In genomic region chr1:172532700-172533510, GRCh38 we compare ENCODE assay signal across 8 cellular contexts. TPM values are rescaled to one million over a fixed set of nuclear protein-coding genes. Genes with fewer than 3 reads are reported as not detected.
A peak's percentile ranks its signal among the peaks of the same experiment; 100 is the strongest.
DNase-seq lines count a peak whose midpoint lies in the region; ATAC-seq and TF ChIP-seq lines count a peak whose summit lies in the region.

A gene with protein sequence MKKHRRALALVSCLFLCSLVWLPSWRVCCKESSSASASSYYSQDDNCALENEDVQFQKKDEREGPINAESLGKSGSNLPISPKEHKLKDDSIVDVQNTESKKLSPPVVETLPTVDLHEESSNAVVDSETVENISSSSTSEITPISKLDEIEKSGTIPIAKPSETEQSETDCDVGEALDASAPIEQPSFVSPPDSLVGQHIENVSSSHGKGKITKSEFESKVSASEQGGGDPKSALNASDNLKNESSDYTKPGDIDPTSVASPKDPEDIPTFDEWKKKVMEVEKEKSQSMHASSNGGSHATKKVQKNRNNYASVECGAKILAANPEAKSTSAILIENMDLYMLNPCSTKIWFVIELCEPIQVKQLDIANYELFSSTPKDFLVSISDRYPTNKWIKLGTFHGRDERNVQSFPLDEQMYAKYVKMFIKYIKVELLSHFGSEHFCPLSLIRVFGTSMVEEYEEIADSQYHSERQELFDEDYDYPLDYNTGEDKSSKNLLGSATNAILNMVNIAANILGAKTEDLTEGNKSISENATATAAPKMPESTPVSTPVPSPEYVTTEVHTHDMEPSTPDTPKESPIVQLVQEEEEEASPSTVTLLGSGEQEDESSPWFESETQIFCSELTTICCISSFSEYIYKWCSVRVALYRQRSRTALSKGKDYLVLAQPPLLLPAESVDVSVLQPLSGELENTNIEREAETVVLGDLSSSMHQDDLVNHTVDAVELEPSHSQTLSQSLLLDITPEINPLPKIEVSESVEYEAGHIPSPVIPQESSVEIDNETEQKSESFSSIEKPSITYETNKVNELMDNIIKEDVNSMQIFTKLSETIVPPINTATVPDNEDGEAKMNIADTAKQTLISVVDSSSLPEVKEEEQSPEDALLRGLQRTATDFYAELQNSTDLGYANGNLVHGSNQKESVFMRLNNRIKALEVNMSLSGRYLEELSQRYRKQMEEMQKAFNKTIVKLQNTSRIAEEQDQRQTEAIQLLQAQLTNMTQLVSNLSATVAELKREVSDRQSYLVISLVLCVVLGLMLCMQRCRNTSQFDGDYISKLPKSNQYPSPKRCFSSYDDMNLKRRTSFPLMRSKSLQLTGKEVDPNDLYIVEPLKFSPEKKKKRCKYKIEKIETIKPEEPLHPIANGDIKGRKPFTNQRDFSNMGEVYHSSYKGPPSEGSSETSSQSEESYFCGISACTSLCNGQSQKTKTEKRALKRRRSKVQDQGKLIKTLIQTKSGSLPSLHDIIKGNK (N-terminal part only) (plus strand): TSS chr1:172533150. CDS start chr1:172533436, 286 bp downstream.

- peak within 1 kb of the TSS; percentile 92 for H3K4me3 Mint-ChIP-seq in activated T-cell treated with anti-CD3 and anti-CD28 coated beads, Interleukin-2, amount 50 U/mL, for 24 hours

- DNase-seq in DMS153 treated with DMSO at 0.1 percent for 48 hours (lab: John Stamatoyannopoulos, UW; ENCODE audit: unreplicated experiment) (peak; percentile 99), KG1 (lab: John Stamatoyannopoulos, UW) (peak; percentile 100), erythroblast (lab: John Stamatoyannopoulos, UW) (peak; percentile 100)
- peak; percentile 99 for DNase-seq in activated T-cell treated with anti-CD3 and anti-CD28 coated beads, Interleukin-2, amount 50 U/mL, for 24 hours
- DNase-seq in stimulated activated CD8-positive, alpha-beta memory T cell treated with anti-CD3 and anti-CD28 coated beads, Interleukin-7, amount 100 ng/mL, for 1 hour (ENCODE audit: low read depth in 2 of 2) = peak; percentile 99

- H3K4me1 ChIP-seq in mucosa of stomach (ENCODE audit: control insufficient read depth, insufficient read depth, low read length) = peaks cover 20% of the 10 kb centered on the region

- no peaks in the 10 kb centered on the region for H3K9me3 Mint-ChIP-seq in activated T-cell treated with anti-CD3 and anti-CD28 coated beads, Interleukin-2, amount 50 U/mL, for 24 hours

- peaks cover 3% of the 10 kb centered on the region for H3K27me3 Mint-ChIP-seq in activated T-cell treated with anti-CD3 and anti-CD28 coated beads, Interleukin-2, amount 50 U/mL, for 24 hours

- peak; percentile 81 for TF ChIP-seq POLR2A in erythroblast (IDR thresholded peaks at IDR 0.05; ENCODE audit: low read length)

- peak within 1 kb of the TSS; percentile 89 for H3K9ac ChIP-seq in mucosa of stomach (ENCODE audit: low read length)

- no peaks in the 10 kb centered on the region for H3K27me3 ChIP-seq in mucosa of stomach (ENCODE audit: control insufficient read depth, insufficient read depth, low read length)

- H3K4me1 Mint-ChIP-seq in activated T-cell treated with anti-CD3 and anti-CD28 coated beads, Interleukin-2, amount 50 U/mL, for 24 hours (ENCODE audit: low read depth) = peaks cover 43% of the 10 kb centered on the region

- peak within 1 kb of the TSS; percentile 100 for H3K27ac Mint-ChIP-seq in activated T-cell treated with anti-CD3 and anti-CD28 coated beads, Interleukin-2, amount 50 U/mL, for 24 hours

- H3K36me3 ChIP-seq in mucosa of stomach (ENCODE audit: control insufficient read depth, insufficient read depth, low read length) = no peaks in the 10 kb centered on the region

- ATAC-seq in GM21717 (IDR thresholded peaks at IDR 0.05; ENCODE audit: unreplicated experiment) = peak; percentile 86

- H3K9me3 ChIP-seq in mucosa of stomach (ENCODE audit: control insufficient read depth, low read length) = no peaks in the 10 kb centered on the region

- H3K4me3 ChIP-seq in mucosa of stomach (ENCODE audit: low read length) = peak within 1 kb of the TSS; percentile 95

- H3K36me3 Mint-ChIP-seq in activated T-cell treated with anti-CD3 and anti-CD28 coated beads, Interleukin-2, amount 50 U/mL, for 24 hours (ENCODE audit: low read depth) = peaks cover 17% of the 10 kb centered on the region

TF ChIP-seq in PFSK-1, 5 proteins besides CTCF, POLR2A, EP300 and RAD21:
- TF ChIP-seq TAF1 (IDR thresholded peaks at IDR 0.05; ENCODE audit: borderline replicate concordance, insufficient read depth, low read length) = peak; percentile 73; the same call in 1 of the 2 replicates
- TF ChIP-seq FOXP2 (optimal IDR thresholded peaks at IDR 0.05; ENCODE audit: borderline replicate concordance, extremely low read depth, extremely low read length, insufficient read depth) = peak; percentile 97
- peak; percentile 39; the same call in 1 of the 2 replicates for TF ChIP-seq SIN3A (IDR thresholded peaks at IDR 0.05; ENCODE audit: borderline replicate concordance, insufficient read depth, low read length)
- TF ChIP-seq POLR2AphosphoS5 (IDR thresholded peaks at IDR 0.05; ENCODE audit: low read depth, low read length) = peak; percentile 39; the same call in 1 of the 2 replicates
- TF ChIP-seq, protein P1, sequence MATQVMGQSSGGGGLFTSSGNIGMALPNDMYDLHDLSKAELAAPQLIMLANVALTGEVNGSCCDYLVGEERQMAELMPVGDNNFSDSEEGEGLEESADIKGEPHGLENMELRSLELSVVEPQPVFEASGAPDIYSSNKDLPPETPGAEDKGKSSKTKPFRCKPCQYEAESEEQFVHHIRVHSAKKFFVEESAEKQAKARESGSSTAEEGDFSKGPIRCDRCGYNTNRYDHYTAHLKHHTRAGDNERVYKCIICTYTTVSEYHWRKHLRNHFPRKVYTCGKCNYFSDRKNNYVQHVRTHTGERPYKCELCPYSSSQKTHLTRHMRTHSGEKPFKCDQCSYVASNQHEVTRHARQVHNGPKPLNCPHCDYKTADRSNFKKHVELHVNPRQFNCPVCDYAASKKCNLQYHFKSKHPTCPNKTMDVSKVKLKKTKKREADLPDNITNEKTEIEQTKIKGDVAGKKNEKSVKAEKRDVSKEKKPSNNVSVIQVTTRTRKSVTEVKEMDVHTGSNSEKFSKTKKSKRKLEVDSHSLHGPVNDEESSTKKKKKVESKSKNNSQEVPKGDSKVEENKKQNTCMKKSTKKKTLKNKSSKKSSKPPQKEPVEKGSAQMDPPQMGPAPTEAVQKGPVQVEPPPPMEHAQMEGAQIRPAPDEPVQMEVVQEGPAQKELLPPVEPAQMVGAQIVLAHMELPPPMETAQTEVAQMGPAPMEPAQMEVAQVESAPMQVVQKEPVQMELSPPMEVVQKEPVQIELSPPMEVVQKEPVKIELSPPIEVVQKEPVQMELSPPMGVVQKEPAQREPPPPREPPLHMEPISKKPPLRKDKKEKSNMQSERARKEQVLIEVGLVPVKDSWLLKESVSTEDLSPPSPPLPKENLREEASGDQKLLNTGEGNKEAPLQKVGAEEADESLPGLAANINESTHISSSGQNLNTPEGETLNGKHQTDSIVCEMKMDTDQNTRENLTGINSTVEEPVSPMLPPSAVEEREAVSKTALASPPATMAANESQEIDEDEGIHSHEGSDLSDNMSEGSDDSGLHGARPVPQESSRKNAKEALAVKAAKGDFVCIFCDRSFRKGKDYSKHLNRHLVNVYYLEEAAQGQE (IDR thresholded peaks at IDR 0.05; ENCODE audit: insufficient read depth in 1 of 2, low read depth in 2 of 2, low read length in 2 of 2) = no peak

RNA-seq across cellular contexts. Expression of the gene that starts here (rescaled TPM):
- 8.0 TPM for polyA plus RNA-seq in PFSK-1 (2012; ENCODE audit: insufficient read length, low read depth)

Comparison
In these comparisons a context has a peak if more than half of its experiments do, and no peak if none do; other contexts are left out.
1. Peak in every context shown above with its lines: DNase-seq, ATAC-seq and H3K4me3 ChIP-seq.